In genomic region chr1:201676651-201677050, GRCh38 we compare ENCODE assay signal across 12 cellular contexts.
DNase-seq lines count a peak whose midpoint lies in the region; ATAC-seq and TF ChIP-seq lines count a peak whose summit lies in the region.
"Had no signal": no experiment of that assay in that cellular context is flagged by ENCODE, and none has a peak within 500 bp of the region (broad histone marks: within the 10 kb centered on the region; RNA-seq: fewer than 3 reads in every experiment).

No MANE protein-coding gene starts in this region.

- in situ Hi-C loops in IMR-90 (cut with MboI; ENCODE audit: low sequenced_read_pairs) = no loop called here

- WGBS in IMR-90 (ENCODE audit: extremely low coverage in 2 of 2, insufficient read length in 1 of 2), 2 experiments = no CpG with 5 or more reads among the region's 4 CpGs
- WGBS in thyroid gland, 2 donors = 71 to 97% methylated on average over 4 of the region's 4 CpGs

- H3K27me3 Mint-ChIP-seq in chondrocyte (ENCODE audit: low read depth) (no peaks in the 10 kb centered on the region), mesothelial cell of epicardium (ENCODE audit: low read depth) (no peaks in the 10 kb centered on the region)

- H2AK9ac ChIP-seq in IMR-90 (replicated peaks; ENCODE audit: low read depth, low read length, poor library complexity) = no peak overlapping the region

- no peak overlapping the region for H4K91ac ChIP-seq in IMR-90 (ENCODE audit: insufficient read depth, low read depth, low read length)

- no peak overlapping the region for H3K23ac ChIP-seq in IMR-90 (ENCODE audit: low read depth, low read length)

- peaks cover 35 to 93% of the 10 kb centered on the region in 2 experiments for H3K79me1 ChIP-seq in IMR-90 (ENCODE audit: low read depth in 1 of 2, low read length in 2 of 2)

- H3K4me3 ChIP-seq in IMR-90 (ENCODE audit: insufficient read depth, low read depth, low read length) (no peak overlapping the region), thyroid gland (replicated peaks in 1 of 3) (no peak overlapping the region), OCI-LY7 (ENCODE audit: low read depth, low read length, poor library complexity, severe bottlenecking) (no peak overlapping the region)
- H3K4me3 ChIP-seq: heart left ventricle had no signal

- peaks cover 2% of the 10 kb centered on the region for H3K9me3 Mint-ChIP-seq in chondrocyte (ENCODE audit: low read depth)
- H3K9me3 Mint-ChIP-seq in mesothelial cell of epicardium = peaks cover 6% of the 10 kb centered on the region
- H3K9me3 Mint-ChIP-seq: activated CD4-positive, alpha-beta T cell treated with anti-CD3 and anti-CD28 coated beads, Interleukin-2, amount 10 ng/mL, durations not matched to agents 24 days and 14 days had no signal

- no peak for TF ChIP-seq POLR2A in IMR-90 (IDR thresholded peaks at IDR 0.05; ENCODE audit: low read depth, low read length)
- no peak for TF ChIP-seq POLR2A in thyroid gland (IDR thresholded peaks at IDR 0.05)

- peaks cover 52% of the 10 kb centered on the region for H3K4me1 Mint-ChIP-seq in chondrocyte (ENCODE audit: low read depth)
- H3K4me1 Mint-ChIP-seq in mesothelial cell of epicardium = peaks cover 47% of the 10 kb centered on the region
- H3K4me1 Mint-ChIP-seq: activated CD4-positive, alpha-beta T cell treated with anti-CD3 and anti-CD28 coated beads, Interleukin-2, amount 10 ng/mL, durations not matched to agents 24 days and 14 days had no signal

- H3K36me3 ChIP-seq in IMR-90 (ENCODE audit: control insufficient read depth, insufficient read depth, low read length) (peaks cover 2% of the 10 kb centered on the region; the same call in 1 of the 2 replicates), thyroid gland (no peaks in the 10 kb centered on the region), OCI-LY7 (ENCODE audit: insufficient read depth, low read length) (no peaks in the 10 kb centered on the region)

- no peak overlapping the region for H2BK5ac ChIP-seq in IMR-90 (ENCODE audit: low read depth, low read length, poor library complexity, severe bottlenecking)

- no peaks in the 10 kb centered on the region for H3K9me3 ChIP-seq in IMR-90 (ENCODE audit: control insufficient read depth, insufficient read depth, low read length)
- H3K9me3 ChIP-seq in thyroid gland = no peaks in the 10 kb centered on the region
- no peaks in the 10 kb centered on the region for H3K9me3 ChIP-seq in OCI-LY7 (ENCODE audit: low read length)
- H3K9me3 ChIP-seq: heart left ventricle had no signal

- peak overlapping the region; percentile 40 to 42; a peak in 2 of 4 replicates for H4K8ac ChIP-seq in IMR-90 (ENCODE audit: low read depth in 2 of 2, low read length in 2 of 2)

- no TSS peak for BruUV-seq in IMR-90 (replicated peaks; lab: Mats Ljungman, UMichigan)
- BruUV-seq in OCI-LY7 (replicated peaks; lab: Mats Ljungman, UMichigan) = no TSS peak

- H4K5ac ChIP-seq in IMR-90 (ENCODE audit: low read depth, low read length) = no peak overlapping the region

- no peak overlapping the region for H2BK15ac ChIP-seq in IMR-90 (ENCODE audit: low read depth, low read length)

- no peak for TF ChIP-seq RAD21 in IMR-90 (IDR thresholded peaks at IDR 0.05; ENCODE audit: low read length)

- H3K36me3 Mint-ChIP-seq in chondrocyte (ENCODE audit: low read depth) = peaks cover 8% of the 10 kb centered on the region
- H3K36me3 Mint-ChIP-seq in mesothelial cell of epicardium = peaks cover 8% of the 10 kb centered on the region

- H2AFZ ChIP-seq in IMR-90 (replicated peaks; ENCODE audit: low read length, poor library complexity) = peak overlapping the region; percentile 28
- H2AFZ ChIP-seq in OCI-LY7 (ENCODE audit: low read length) = no peak overlapping the region

- POLR2A ChIA-PET in IMR-90 (lab: Charles Lee; ENCODE audit: unreplicated experiment) = no interaction called here
- POLR2A ChIA-PET in OCI-LY7 (lab: Charles Lee) = no interaction called here

- dilution Hi-C loops in IMR-90 (cut with HindIII; ENCODE audit: low sequenced_read_pairs, unreplicated experiment) = no loop called here

- TF ChIP-seq CTCF in IMR-90 (conservative IDR thresholded peaks at IDR 0.05; ENCODE audit: low read depth, low read length) (no peak), chondrocyte (IDR thresholded peaks at IDR 0.05) (no peak), mesothelial cell of epicardium (IDR thresholded peaks at IDR 0.05; ENCODE audit: unreplicated experiment) (no peak), thyroid gland (IDR thresholded peaks at IDR 0.05) (no peak), OCI-LY7 (conservative IDR thresholded peaks at IDR 0.05; ENCODE audit: low read length) (no peak)

- H2AK5ac ChIP-seq in IMR-90 (ENCODE audit: low read depth, low read length) = peak overlapping the region; percentile 61

- DNase-seq in IMR-90 (no peak), chondrocyte (ENCODE audit: low spot score) (no peak), mesothelial cell of epicardium (ENCODE audit: low spot score in 2 of 2, unreplicated experiment in 2 of 2) (no peak), thyroid gland (no peak), inferior parietal cortex (ENCODE audit: extremely low spot score) (no peak), medulla oblongata (ENCODE audit: extremely low spot score) (no peak), germinal center (ENCODE audit: low spot score) (no peak), OCI-LY7 (ENCODE audit: low spot score) (no peak)
- DNase-seq: activated CD4-positive, alpha-beta T cell treated with anti-CD3 and anti-CD28 coated beads, Interleukin-2, amount 10 ng/mL, durations not matched to agents 24 days and 14 days; activated CD8-positive, alpha-beta memory T cell treated with anti-CD3 and anti-CD28 coated beads, Interleukin-2, amount 50 U/mL, for 48 hours; NCI-H526 had no signal

- no peak overlapping the region; the same call in 1 of the 2 replicates for H3K18ac ChIP-seq in IMR-90 (ENCODE audit: low read depth, low read length)

- no peak overlapping the region for H2BK120ac ChIP-seq in IMR-90 (ENCODE audit: low read depth, low read length)

- no peak overlapping the region; the same call in 1 of the 2 replicates for H3K9ac ChIP-seq in IMR-90 (ENCODE audit: low read depth, low read length)

- peak overlapping the region; percentile 71; the same call in 1 of the 2 replicates for H3K27ac ChIP-seq in IMR-90 (ENCODE audit: insufficient read depth, low read length)
- H3K27ac ChIP-seq in thyroid gland = peak overlapping the region; percentile 26 to 63 (median 39)
- H3K27ac ChIP-seq in OCI-LY7 (ENCODE audit: low read depth, low read length, poor library complexity, severe bottlenecking) = no peak overlapping the region

- H3K27ac Mint-ChIP-seq in chondrocyte (ENCODE audit: unreplicated experiment) (peak overlapping the region; percentile 64), mesothelial cell of epicardium (peak overlapping the region; percentile 83)
- H3K27ac Mint-ChIP-seq: activated CD4-positive, alpha-beta T cell treated with anti-CD3 and anti-CD28 coated beads, Interleukin-2, amount 10 ng/mL, durations not matched to agents 24 days and 14 days had no signal

- H3K27me3 ChIP-seq in IMR-90 (ENCODE audit: control insufficient read depth, insufficient read depth, low read length) (no peaks in the 10 kb centered on the region), thyroid gland (no peaks in the 10 kb centered on the region)
- H3K27me3 ChIP-seq: heart left ventricle had no signal

- H3K79me2 ChIP-seq in OCI-LY7 (ENCODE audit: insufficient read depth, low read depth, low read length) = no peaks in the 10 kb centered on the region

- peaks cover 43% of the 10 kb centered on the region for H3K9me1 ChIP-seq in IMR-90 (ENCODE audit: insufficient read depth, low read length)

- H3K56ac ChIP-seq in IMR-90 (ENCODE audit: extremely low read depth, insufficient read depth, low read length) = no peak overlapping the region

- no peak overlapping the region; the same call in 1 of the 2 replicates for H3K4me2 ChIP-seq in IMR-90 (ENCODE audit: low read depth, low read length)
- H3K4me2 ChIP-seq in OCI-LY7 (ENCODE audit: low read length) = no peak overlapping the region

- no peak for ATAC-seq in IMR-90 (ENCODE audit: low read depth)

- H3K4ac ChIP-seq in IMR-90 (ENCODE audit: low read depth, low read length) = peak overlapping the region; percentile 68; the same call in 1 of the 2 replicates

- H3K14ac ChIP-seq in IMR-90 (replicated peaks; ENCODE audit: low read depth, low read length) = no peak overlapping the region

- H2BK20ac ChIP-seq in IMR-90 (ENCODE audit: low read depth, low read length) = no peak overlapping the region

- H3K4me1 ChIP-seq in IMR-90 (ENCODE audit: control insufficient read depth, insufficient read depth, low read length) = peaks cover 40% of the 10 kb centered on the region
- H3K4me1 ChIP-seq in thyroid gland = peaks cover 16 to 22% of the 10 kb centered on the region in 2 donors
- H3K4me1 ChIP-seq in OCI-LY7 (ENCODE audit: insufficient read depth, low read length, poor library complexity, severe bottlenecking) = no peaks in the 10 kb centered on the region

- H4K20me1 ChIP-seq in IMR-90 (ENCODE audit: insufficient read depth, low read length) (peaks cover 97% of the 10 kb centered on the region), OCI-LY7 (ENCODE audit: insufficient read depth, low read length) (no peaks in the 10 kb centered on the region)

- no peak overlapping the region for H3K4me3 Mint-ChIP-seq in chondrocyte (ENCODE audit: unreplicated experiment)
- H3K4me3 Mint-ChIP-seq in mesothelial cell of epicardium = no peak overlapping the region
- H3K4me3 Mint-ChIP-seq: activated CD4-positive, alpha-beta T cell treated with anti-CD3 and anti-CD28 coated beads, Interleukin-2, amount 10 ng/mL, durations not matched to agents 24 days and 14 days had no signal

- CTCF ChIA-PET in IMR-90 (lab: Yijun Ruan, JAX) = no interaction called here
- CTCF ChIA-PET in OCI-LY7 (lab: Charles Lee; ENCODE audit: unreplicated experiment) = no interaction called here

- no peaks in the 10 kb centered on the region for H3K9me2 ChIP-seq in OCI-LY7 (ENCODE audit: insufficient read depth, low read length)

- intact Hi-C loops in IMR-90 (cut with micrococcal nuclease) = no loop called here
- intact Hi-C loops in thyroid gland (cut with DNase I) = no loop called here
- intact Hi-C loops in OCI-LY7 (cut with micrococcal nuclease; ENCODE audit: unreplicated experiment) = no loop called here

TF ChIP-seq in IMR-90, 13 proteins besides CTCF, POLR2A, EP300 and RAD21 (continues in another document):
- no peak for TF ChIP-seq RFX5 (IDR thresholded peaks at IDR 0.05; ENCODE audit: low read depth, low read length)
- TF ChIP-seq BHLHE40 (IDR thresholded peaks at IDR 0.05; ENCODE audit: low read depth, low read length) = no peak
- TF ChIP-seq CEBPB (IDR thresholded peaks at IDR 0.05; ENCODE audit: low read depth, low read length) = no peak
- no peak for TF ChIP-seq RCOR1 (IDR thresholded peaks at IDR 0.05; ENCODE audit: insufficient replicate concordance, low read length)
- no peak for TF ChIP-seq MXI1 (IDR thresholded peaks at IDR 0.05; ENCODE audit: borderline replicate concordance, low read depth, low read length)
- TF ChIP-seq SMC3 (IDR thresholded peaks at IDR 0.05; ENCODE audit: low read depth, low read length) = no peak
